Comparison of ENCODE assay signal across 13 cellular contexts in the genomic region with DNA sequence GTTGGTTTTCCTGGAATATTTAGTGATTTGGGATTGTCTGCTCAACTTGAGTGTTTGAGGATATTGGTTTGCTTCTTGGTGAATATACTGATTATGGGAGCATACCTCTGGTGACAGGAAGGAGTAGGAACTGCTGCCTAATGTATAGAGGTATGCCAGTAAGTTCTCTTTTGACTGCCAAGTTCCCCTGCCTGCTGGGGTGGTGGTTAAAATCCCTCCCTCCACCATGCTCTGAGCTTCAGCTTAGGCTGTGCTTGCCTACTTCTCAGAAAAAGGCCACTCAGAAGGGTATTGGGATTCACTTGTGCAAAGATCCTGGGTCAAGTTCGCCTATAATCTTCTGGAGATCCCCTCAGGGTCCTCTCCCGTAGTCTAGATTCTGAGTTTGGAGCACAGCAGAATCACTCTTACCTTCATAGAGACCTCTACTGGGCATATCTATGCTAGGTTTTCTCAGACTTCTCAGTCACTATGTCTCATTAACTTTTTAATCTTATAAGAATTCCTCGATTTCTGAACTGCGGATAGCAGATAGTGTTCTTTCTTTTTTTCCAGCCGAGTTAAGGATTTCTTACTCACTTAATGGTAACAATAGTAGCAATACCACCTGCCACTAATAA. TPM values are rescaled to one million over a fixed set of nuclear protein-coding genes. Genes with fewer than 3 reads are reported as not detected.
DNase-seq lines count a peak whose midpoint lies in the region; ATAC-seq and TF ChIP-seq lines count a peak whose summit lies in the region.
"Had no signal": no experiment of that assay in that cellular context is flagged by ENCODE, and none has a peak within 500 bp of the region (broad histone marks: within the 10 kb centered on the region; RNA-seq: fewer than 3 reads in every experiment).

No MANE protein-coding gene starts in this region.

- H2AFZ ChIP-seq in DND-41 (ENCODE audit: low read depth, low read length) (no peak overlapping the region), Karpas-422 (ENCODE audit: low read length) (no peak overlapping the region)
- H2AFZ ChIP-seq: hepatocyte had no signal

- TF ChIP-seq POLR2A in testis (IDR thresholded peaks at IDR 0.05) = no peak

- H3K79me2 ChIP-seq in DND-41 (ENCODE audit: insufficient read depth, low read length) (peaks cover 100% of the 10 kb centered on the region), Karpas-422 (ENCODE audit: low read length) (peaks cover 99% of the 10 kb centered on the region)

- whole genome bisulfite sequencing in testis, 2 donors = 67 to 68% methylated on average over 5 of the region's 5 CpGs

- no peak for DNase-seq in DND-41
- peak; percentile 60 for DNase-seq in Karpas-422
- no peak for DNase-seq in epithelial cell of esophagus (ENCODE audit: low read depth)
- DNase-seq in testis = no peak
- no peak for DNase-seq in NCI-H1694 (lab: John Stamatoyannopoulos, UW)
- DNase-seq: NCI-H2107, RPMI8226 had no signal

- peaks cover 20% of the 10 kb centered on the region; the same call in 1 of the 2 replicates for H4K20me1 ChIP-seq in DND-41 (ENCODE audit: insufficient read depth, low read length)
- H4K20me1 ChIP-seq in Karpas-422 (ENCODE audit: insufficient read depth, low read depth, low read length) = no peaks in the 10 kb centered on the region

- H3K9me3 ChIP-seq in DND-41 (ENCODE audit: insufficient read depth, low read length, severe bottlenecking) (no peaks in the 10 kb centered on the region), Karpas-422 (ENCODE audit: low read length) (no peaks in the 10 kb centered on the region), testis (no peaks in the 10 kb centered on the region)

- peak; percentile 69 for ATAC-seq in DND-41 (ENCODE audit: insufficient read depth, low read depth)
- peak; percentile 52 for ATAC-seq in GM18873 (IDR thresholded peaks at IDR 0.05; ENCODE audit: low FRiP score, unreplicated experiment)
- no peak for ATAC-seq in GM18520 (IDR thresholded peaks at IDR 0.05; ENCODE audit: unreplicated experiment)
- ATAC-seq in HG03108 (IDR thresholded peaks at IDR 0.05; ENCODE audit: unreplicated experiment) = no peak
- ATAC-seq: activated CD4-positive, CD25-positive, alpha-beta regulatory T cell treated with anti-CD3 and anti-CD28 coated beads, Interleukin-2, amount 50 U/mL, for 24 hours had no signal

- intact Hi-C loops in testis (cut with DNase I; ENCODE audit: low total_unique reads) = no loop called here

- no peak overlapping the region for H3K4me3 ChIP-seq in DND-41 (ENCODE audit: low read depth in 1 of 2, low read length in 2 of 2)
- H3K4me3 ChIP-seq in Karpas-422 (ENCODE audit: low read length) = no peak overlapping the region
- H3K4me3 ChIP-seq in epithelial cell of esophagus (ENCODE audit: low read length) = no peak overlapping the region
- H3K4me3 ChIP-seq in testis = no peak overlapping the region
- H3K4me3 ChIP-seq: hepatocyte had no signal

- H3K4me2 ChIP-seq in DND-41 (ENCODE audit: insufficient read depth, low read length) = no peak overlapping the region
- H3K4me2 ChIP-seq in Karpas-422 (ENCODE audit: low read depth, low read length, poor library complexity, severe bottlenecking) = no peak overlapping the region
- H3K4me2 ChIP-seq: hepatocyte had no signal

- peak; percentile 14 for TF ChIP-seq CTCF in DND-41 (IDR thresholded peaks at IDR 0.05; ENCODE audit: borderline replicate concordance, extremely low read depth, low read length, poor library complexity, severe bottlenecking)
- peak; percentile 11 for TF ChIP-seq CTCF in epithelial cell of esophagus (IDR thresholded peaks at IDR 0.05; ENCODE audit: insufficient read depth, low read depth, low read length, missing control alignments)
- TF ChIP-seq CTCF in testis (IDR thresholded peaks at IDR 0.05) = no peak

- H3K9ac ChIP-seq in DND-41 (ENCODE audit: low read depth, low read length) = no peak overlapping the region
- H3K9ac ChIP-seq in Karpas-422 (ENCODE audit: low read length) = no peak overlapping the region

- H3K4me1 ChIP-seq in DND-41 (ENCODE audit: insufficient read depth, low read length) (peaks cover 13% of the 10 kb centered on the region), Karpas-422 (ENCODE audit: low read length) (peaks cover 50% of the 10 kb centered on the region), testis (no peaks in the 10 kb centered on the region)

- H3K9me2 ChIP-seq in Karpas-422 (replicated peaks; ENCODE audit: insufficient read depth, low read length) = no peaks in the 10 kb centered on the region

- H3K36me3 ChIP-seq in DND-41 (ENCODE audit: insufficient read depth, low read length) = no peaks in the 10 kb centered on the region
- peaks cover 3% of the 10 kb centered on the region; the same call in 1 of the 2 replicates for H3K36me3 ChIP-seq in Karpas-422 (ENCODE audit: insufficient read depth, low read length)
- H3K36me3 ChIP-seq in testis (ENCODE audit: low read depth, missing control alignments) = no peaks in the 10 kb centered on the region

- peak overlapping the region; percentile 47; the same call in 1 of the 2 replicates for H3K27ac ChIP-seq in DND-41 (ENCODE audit: low read length)
- peak overlapping the region; percentile 79 for H3K27ac ChIP-seq in Karpas-422 (ENCODE audit: low read length)
- no peak overlapping the region for H3K27ac ChIP-seq in testis
- H3K27ac ChIP-seq: C4-2B, hepatocyte had no signal

- H3K27me3 ChIP-seq in DND-41 (ENCODE audit: insufficient read depth, low read length, poor library complexity) (no peaks in the 10 kb centered on the region), Karpas-422 (ENCODE audit: low read length) (no peaks in the 10 kb centered on the region), testis (no peaks in the 10 kb centered on the region)
- H3K27me3 ChIP-seq: hepatocyte had no signal

RNA-seq across cellular contexts. Expression of gene DCK, which starts 44.7 kb away (rescaled TPM):
- total RNA-seq in Karpas-422 (2014; rRNA removed; shearing (Covaris generic); ENCODE audit: low replicate concordance) = 50.4 and 148 TPM in 2 replicates
- 10 to 100 TPM; 12.8 to 14.6 TPM for total RNA-seq in testis
- 13.0 TPM for polyA plus RNA-seq in testis (ENCODE audit: insufficient read depth, low read depth, low replicate concordance)

RNA-seq across cellular contexts. Expression of gene MOB1B, which starts 46.6 kb away (rescaled TPM):
- total RNA-seq in Karpas-422 (2014; rRNA removed; shearing (Covaris generic); ENCODE audit: low replicate concordance) = 25.3 and 55.6 TPM in 2 replicates
- total RNA-seq in testis = 10 to 100 TPM; 15.0 to 16.4 TPM
- 8.9 TPM for polyA plus RNA-seq in testis (ENCODE audit: insufficient read depth, low read depth, low replicate concordance)

Comparison
In these comparisons a context has a peak if more than half of its experiments do, and no peak if none do; other contexts are left out.
1. ATAC-seq: peak in DND-41 (single experiment) and GM18873 (single experiment); none in GM18520 (single experiment) and HG03108 (single experiment).
2. H3K27ac ChIP-seq: peak in DND-41 (single experiment) and Karpas-422 (single experiment); none in testis (0 of 2).
3. CTCF ChIP-seq: peak in DND-41 (single experiment) and epithelial cell of esophagus (single experiment); none in testis (0 of 3).